ENCODE assay signal across 20 cellular contexts in genomic region chr4:139568206-139568969, GRCh38. TPM values are rescaled to one million over a fixed set of nuclear protein-coding genes. Genes with fewer than 3 reads are reported as not detected.
A peak's percentile ranks its signal among the peaks of the same experiment; 100 is the strongest.
DNase-seq lines count a peak whose midpoint lies in the region; ATAC-seq, FAIRE-seq and TF ChIP-seq lines count a peak whose summit lies in the region.
"Had no signal": no experiment of that assay in that cellular context is flagged by ENCODE, and none has a peak within 500 bp of the region (broad histone marks: within the 10 kb centered on the region; RNA-seq: fewer than 3 reads in every experiment).

No MANE protein-coding gene starts in this region.

- ATAC-seq in IMR-90 (ENCODE audit: low read depth) (peak; percentile 60), psoas muscle (peak; percentile 58 to 93 (median 86)), HG03095 (IDR thresholded peaks at IDR 0.05; ENCODE audit: unreplicated experiment) (no peak)
- ATAC-seq in stimulated activated naive CD8-positive, alpha-beta T cell treated with anti-CD3 and anti-CD28 coated beads, Interleukin-15, Interleukin-2, amounts not matched to agents 100 U/mL and 50 U/mL, for 24 hours: no peak
- ATAC-seq: PC-3; stimulated activated effector memory CD8-positive, alpha-beta T cell treated with anti-CD3 and anti-CD28 coated beads, Interleukin-12 subunit alpha, Interleukin-12 subunit beta, amount 100 ng/mL, for 72 hours had no signal

- no peaks in the 10 kb centered on the region for H3K9me1 ChIP-seq in IMR-90 (ENCODE audit: insufficient read depth, low read length)
- H3K9me1 ChIP-seq in keratinocyte (ENCODE audit: control insufficient read depth, extremely low read depth, insufficient read depth, low read length): no peaks in the 10 kb centered on the region

- H3K4me2 ChIP-seq in IMR-90 (ENCODE audit: low read depth, low read length) (no peak overlapping the region), keratinocyte (ENCODE audit: control insufficient read depth, extremely low read depth, insufficient read depth, low read depth, low read length) (no peak overlapping the region)

- no peak overlapping the region for H4K91ac ChIP-seq in IMR-90 (ENCODE audit: insufficient read depth, low read depth, low read length)

- TF ChIP-seq CTCF in IMR-90 (conservative IDR thresholded peaks at IDR 0.05; ENCODE audit: low read depth, low read length) (no peak), choroid plexus epithelial cell (conservative IDR thresholded peaks at IDR 0.05; ENCODE audit: low read depth, low read length) (no peak), keratinocyte (optimal IDR thresholded peaks at IDR 0.05 in 1 of 3, IDR thresholded peaks at IDR 0.05 in 1 of 3, conservative IDR thresholded peaks at IDR 0.05 in 1 of 3; ENCODE audit: extremely low read depth in 1 of 3, insufficient read depth in 2 of 3, low read length in 3 of 3) (no peak), psoas muscle (IDR thresholded peaks at IDR 0.05) (no peak), thyroid gland (IDR thresholded peaks at IDR 0.05) (no peak)

- no peak for TF ChIP-seq RAD21 in IMR-90 (IDR thresholded peaks at IDR 0.05; ENCODE audit: low read length)

- H3K4ac ChIP-seq in IMR-90 (ENCODE audit: low read depth, low read length): no peak overlapping the region

- no peak overlapping the region for H2BK5ac ChIP-seq in IMR-90 (ENCODE audit: low read depth, low read length, poor library complexity, severe bottlenecking)

- in situ Hi-C loops in IMR-90 (cut with MboI; ENCODE audit: low sequenced_read_pairs): no loop called here

- no peak overlapping the region for H3K9ac ChIP-seq in IMR-90 (ENCODE audit: low read depth, low read length)
- no peak overlapping the region for H3K9ac ChIP-seq in keratinocyte (ENCODE audit: control insufficient read depth, extremely low read depth, insufficient read depth, low read length)

- H2AK9ac ChIP-seq in IMR-90 (replicated peaks; ENCODE audit: low read depth, low read length, poor library complexity): no peak overlapping the region

- dilution Hi-C loops in IMR-90 (cut with HindIII; ENCODE audit: low sequenced_read_pairs, unreplicated experiment) (no loop called here), keratinocyte (cut with MboI; ENCODE audit: extremely low pct_ligation_motif_present, low sequenced_read_pairs) (no loop called here)

- no peak overlapping the region for H3K18ac ChIP-seq in IMR-90 (ENCODE audit: low read depth, low read length)

- WGBS in IMR-90 (ENCODE audit: extremely low coverage in 2 of 2, insufficient read length in 1 of 2), 2 experiments: 86% methylated on average over 1 of the region's 10 CpGs; no CpG with 5 or more reads in 1 of the 2 experiments
- WGBS in psoas muscle, 3 donors: 51 to 59% (median 55%) methylated on average over 10 of the region's 10 CpGs
- WGBS in thyroid gland, 2 donors: 92 to 94% methylated on average over 10 of the region's 10 CpGs

- H3K4me3 ChIP-seq in IMR-90 (ENCODE audit: insufficient read depth, low read depth, low read length) (no peak overlapping the region), choroid plexus epithelial cell (ENCODE audit: low read depth, low read length) (no peak overlapping the region), keratinocyte (ENCODE audit: control insufficient read depth in 2 of 3, extremely low read depth in 1 of 3, insufficient read depth in 2 of 3, low read depth in 1 of 3, low read length in 3 of 3) (no peak overlapping the region), psoas muscle (no peak overlapping the region), thyroid gland (replicated peaks in 1 of 3) (no peak overlapping the region), H7 (ENCODE audit: insufficient read depth, low read depth, low read length) (no peak overlapping the region)
- H3K4me3 ChIP-seq: tibial nerve had no signal

- H2AK5ac ChIP-seq in IMR-90 (ENCODE audit: low read depth, low read length): no peak overlapping the region

- no peak overlapping the region for H2BK120ac ChIP-seq in IMR-90 (ENCODE audit: low read depth, low read length)

- H3K36me3 ChIP-seq in IMR-90 (ENCODE audit: control insufficient read depth, insufficient read depth, low read length): no peaks in the 10 kb centered on the region
- H3K36me3 ChIP-seq in keratinocyte (ENCODE audit: control insufficient read depth in 2 of 2, extremely low read depth in 1 of 2, insufficient read depth in 2 of 2, low read length in 2 of 2): no peaks in the 10 kb centered on the region
- H3K36me3 ChIP-seq in psoas muscle (ENCODE audit: insufficient read depth in 1 of 2, low read depth in 1 of 2): no peaks in the 10 kb centered on the region
- H3K36me3 ChIP-seq in thyroid gland: no peaks in the 10 kb centered on the region
- no peaks in the 10 kb centered on the region for H3K36me3 ChIP-seq in H7 (replicated peaks; ENCODE audit: control insufficient read depth, insufficient read depth, low read length)
- H3K36me3 ChIP-seq: neutrophil, tibial nerve, WERI-Rb-1 had no signal

- no peak overlapping the region for H3K56ac ChIP-seq in IMR-90 (ENCODE audit: extremely low read depth, insufficient read depth, low read length)

- no peak overlapping the region for H2BK15ac ChIP-seq in IMR-90 (ENCODE audit: low read depth, low read length)

- no peak overlapping the region for H4K8ac ChIP-seq in IMR-90 (ENCODE audit: low read depth in 2 of 2, low read length in 2 of 2)

- H3K79me1 ChIP-seq in IMR-90 (ENCODE audit: low read depth in 1 of 2, low read length in 2 of 2): no peaks in the 10 kb centered on the region

- POLR2A ChIA-PET in IMR-90 (lab: Charles Lee; ENCODE audit: unreplicated experiment): no interaction called here

- no peak for DNase-seq in IMR-90
- peak; percentile 54 for DNase-seq in choroid plexus epithelial cell (ENCODE audit: low read depth)
- no peak for DNase-seq in keratinocyte (ENCODE audit: low read depth, low spot score)
- no peak for DNase-seq in psoas muscle
- DNase-seq in thyroid gland: no peak
- DNase-seq in stimulated activated naive CD8-positive, alpha-beta T cell treated with anti-CD3 and anti-CD28 coated beads, Interleukin-15, Interleukin-2, amounts not matched to agents 100 U/mL and 50 U/mL, for 24 hours: no peak
- DNase-seq in H7: no peak
- DNase-seq: activated CD4-positive, alpha-beta memory T cell treated with anti-CD3 and anti-CD28 coated beads for 36 hours; activated naive CD4-positive, alpha-beta T cell; activated T-cell treated with anti-CD3 and anti-CD28 coated beads for 4 hours; CD8-positive, alpha-beta memory T cell; DMS79 treated with DMSO at 0.1 percent for 48 hours; NCI-H2171; NCI-H526; PC-3; WERI-Rb-1 had no signal

- no peaks in the 10 kb centered on the region for H3K79me2 ChIP-seq in keratinocyte (ENCODE audit: control insufficient read depth, insufficient read depth, low read length)

- CTCF ChIA-PET in IMR-90 (lab: Yijun Ruan, JAX): no interaction called here

- H3K27ac ChIP-seq in IMR-90 (ENCODE audit: insufficient read depth, low read length): no peak overlapping the region
- H3K27ac ChIP-seq in keratinocyte (ENCODE audit: control insufficient read depth, insufficient read depth, low read length): no peak overlapping the region
- no peak overlapping the region for H3K27ac ChIP-seq in psoas muscle
- no peak overlapping the region for H3K27ac ChIP-seq in thyroid gland
- H3K27ac ChIP-seq: neutrophil, WERI-Rb-1 had no signal

- H3K23ac ChIP-seq in IMR-90 (ENCODE audit: low read depth, low read length): no peak overlapping the region; the same call in 1 of the 2 replicates

- H4K20me1 ChIP-seq in IMR-90 (ENCODE audit: insufficient read depth, low read length) (no peaks in the 10 kb centered on the region), keratinocyte (ENCODE audit: control insufficient read depth, extremely low read depth, insufficient read depth, low read length) (no peaks in the 10 kb centered on the region)

- peaks cover 2% of the 10 kb centered on the region for H3K4me1 ChIP-seq in IMR-90 (ENCODE audit: control insufficient read depth, insufficient read depth, low read length)
- H3K4me1 ChIP-seq in keratinocyte (ENCODE audit: control insufficient read depth, extremely low read depth, insufficient read depth, low read length): peaks cover 5% of the 10 kb centered on the region
- H3K4me1 ChIP-seq in psoas muscle: peaks cover 4% of the 10 kb centered on the region
- no peaks in the 10 kb centered on the region for H3K4me1 ChIP-seq in thyroid gland

- BruUV-seq in IMR-90 (replicated peaks; lab: Mats Ljungman, UMichigan): no TSS peak

- H3K9me3 ChIP-seq in IMR-90 (ENCODE audit: control insufficient read depth, insufficient read depth, low read length): no peaks in the 10 kb centered on the region
- H3K9me3 ChIP-seq in keratinocyte (ENCODE audit: control insufficient read depth, low read depth, low read length): no peaks in the 10 kb centered on the region
- H3K9me3 ChIP-seq in psoas muscle: no peaks in the 10 kb centered on the region
- H3K9me3 ChIP-seq in thyroid gland: no peaks in the 10 kb centered on the region
- H3K9me3 ChIP-seq: neutrophil, tibial nerve had no signal

- no peak overlapping the region for H3K14ac ChIP-seq in IMR-90 (replicated peaks; ENCODE audit: low read depth, low read length)

- TF ChIP-seq POLR2A in IMR-90 (IDR thresholded peaks at IDR 0.05; ENCODE audit: low read depth, low read length) (no peak), thyroid gland (IDR thresholded peaks at IDR 0.05) (no peak)

- no peak overlapping the region for H4K5ac ChIP-seq in IMR-90 (ENCODE audit: low read depth, low read length)

- peak; percentile 71 for FAIRE-seq in keratinocyte (lab: Jason Lieb, UNC)

- H2BK20ac ChIP-seq in IMR-90 (ENCODE audit: low read depth, low read length): no peak overlapping the region

- H3K27me3 ChIP-seq in IMR-90 (ENCODE audit: control insufficient read depth, insufficient read depth, low read length) (peaks cover 4% of the 10 kb centered on the region), keratinocyte (ENCODE audit: control insufficient read depth, extremely low read depth, insufficient read depth, low read length) (no peaks in the 10 kb centered on the region), psoas muscle (ENCODE audit: insufficient read depth in 3 of 3, low read length in 2 of 3) (no peaks in the 10 kb centered on the region), thyroid gland (no peaks in the 10 kb centered on the region), H7 (ENCODE audit: control insufficient read depth, insufficient read depth, low read length) (no peaks in the 10 kb centered on the region)
- H3K27me3 ChIP-seq: neutrophil, tibial nerve had no signal

- H2AFZ ChIP-seq in IMR-90 (replicated peaks; ENCODE audit: low read length, poor library complexity): peak overlapping the region; percentile 49
- no peak overlapping the region for H2AFZ ChIP-seq in keratinocyte (ENCODE audit: control insufficient read depth, low read length)

- intact Hi-C loops in IMR-90 (cut with micrococcal nuclease): loop anchor here (10.0 kb wide), 1 partner anchor 364 kb away; no protein-coding TSS in a partner anchor
- intact Hi-C loops in psoas muscle (cut with DNase I): no loop called here
- intact Hi-C loops in thyroid gland (cut with DNase I): no loop called here

RNA-seq across cellular contexts. Expression of gene SETD7, which starts 12.4 kb away (rescaled TPM):
- 46.6 and 80.3 TPM in 2 replicates for total RNA-seq in IMR-90 (2012; rRNA removed)
- polyA plus RNA-seq in IMR-90 (2012; rRNA removed): 13.8 and 17.0 TPM in 2 replicates
- 5.0 and 5.2 TPM in 2 replicates for polyA plus RNA-seq in IMR-90 (2012; cell fraction: cytosol; rRNA removed)
- polyA plus RNA-seq in IMR-90 (2012; cell fraction: nucleus; rRNA removed; ENCODE audit: low replicate concordance): 2.4 and 9.0 TPM in 2 replicates
- polyA plus RNA-seq in keratinocyte: 14.2 to 18.8 TPM (median 15.8 TPM) in 3 replicates
- polyA plus RNA-seq in keratinocyte (2011; ENCODE audit: low read depth): 18.6 TPM
- polyA plus RNA-seq in keratinocyte (2011; cell fraction: cytosol; rRNA removed): 18.3 and 27.8 TPM in 2 replicates
- polyA plus RNA-seq in keratinocyte (2011; cell fraction: nucleus; rRNA removed): 18.4 and 20.6 TPM in 2 replicates
- 24.4 TPM in 2 replicates for polyA plus RNA-seq in keratinocyte (2012; ENCODE audit: low replicate concordance)
- polyA minus RNA-seq in keratinocyte: 30.1 to 35.8 TPM (median 35.1 TPM) in 3 replicates
- 25.7 TPM for polyA minus RNA-seq in keratinocyte (2011; cell fraction: cytosol; rRNA and poly(A)+ RNA removed)
- 17.6 and 35.6 TPM in 2 replicates for polyA minus RNA-seq in keratinocyte (2011; cell fraction: nucleus; rRNA and poly(A)+ RNA removed)
- 10 to 100 TPM; 78.4 to 96.0 (median 91.4) TPM for total RNA-seq in psoas muscle
- 10 to 100 TPM; 15.2 to 70.1 (median 38.8) TPM for polyA plus RNA-seq in psoas muscle
- total RNA-seq in thyroid gland: 10 to 100 TPM; 33.3 to 73.0 (median 37.1) TPM
- 7.8 and 8.6 TPM in 2 replicates for total RNA-seq in H7 (2014; rRNA removed; shearing (Covaris generic))

Comparison
In these comparisons a context has a peak if more than half of its experiments do, and no peak if none do; other contexts are left out.
1. ATAC-seq: peak in IMR-90 (single experiment) and psoas muscle (4 of 4); none in stimulated activated naive CD8-positive, alpha-beta T cell treated with anti-CD3 and anti-CD28 coated beads, Interleukin-15, Interleukin-2, amounts not matched to agents 100 U/mL and 50 U/mL, for 24 hours (single experiment) and HG03095 (single experiment).